Comparison of ENCODE assay signal across 7 cellular contexts in genomic region chrX:49155243-49155899, GRCh38. TPM values are rescaled to one million over a fixed set of nuclear protein-coding genes. Genes with fewer than 3 reads are reported as not detected.
A peak's percentile ranks its signal among the peaks of the same experiment; 100 is the strongest.
DNase-seq lines count a peak whose midpoint lies in the region; ATAC-seq and TF ChIP-seq lines count a peak whose summit lies in the region.

No MANE protein-coding gene starts in this region.

- peak overlapping the region; percentile 97 for H3K27ac ChIP-seq in layer of hippocampus (ENCODE audit: low read depth, low read length)

- DNase-seq in GM10266 (ENCODE audit: extremely low spot score) (peak; percentile 35), HT-29 (ENCODE audit: low spot score) (peak; percentile 70), SK-MEL-5 (ENCODE audit: low read depth, low spot score) (peak; percentile 63), choroid plexus epithelial cell (ENCODE audit: low read depth) (peak; percentile 84)
- peak; percentile 45 for DNase-seq in stimulated activated naive CD8-positive, alpha-beta T cell treated with anti-CD3 and anti-CD28 coated beads, Interleukin-15, Interleukin-2, amounts not matched to agents 100 U/mL and 50 U/mL, for 24 hours

- peak; percentile 38 for ATAC-seq in stimulated activated naive CD8-positive, alpha-beta T cell treated with anti-CD3 and anti-CD28 coated beads, Interleukin-15, Interleukin-2, amounts not matched to agents 100 U/mL and 50 U/mL, for 24 hours
- ATAC-seq in HG02678 (IDR thresholded peaks at IDR 0.05; ENCODE audit: unreplicated experiment): no peak

- in situ Hi-C loops in SK-MEL-5 (cut with HindIII; ENCODE audit: low pct_unique_long_range_greater_than_20kb, low sequenced_read_pairs): no loop called here

- no peak for TF ChIP-seq CTCF in GM10266 (IDR thresholded peaks at IDR 0.05; ENCODE audit: control insufficient read depth, insufficient read depth, low read depth, missing control alignments)
- no peak for TF ChIP-seq CTCF in choroid plexus epithelial cell (conservative IDR thresholded peaks at IDR 0.05; ENCODE audit: low read depth, low read length)

- H3K4me3 ChIP-seq in choroid plexus epithelial cell (ENCODE audit: low read depth, low read length): peak overlapping the region; percentile 46

- no peaks in the 10 kb centered on the region for H3K27me3 ChIP-seq in layer of hippocampus (ENCODE audit: control insufficient read depth, insufficient read depth, low read length)

RNA-seq across cellular contexts. Expression of gene MAGIX, which starts 7.2 kb away (rescaled TPM):
- total RNA-seq in HT-29 (2014; rRNA removed; shearing (Covaris generic)): 12.6 and 13.6 TPM in 2 replicates
- total RNA-seq in SK-MEL-5 (2014; rRNA removed; shearing (Covaris generic)): 1.4 and 2.6 TPM in 2 replicates
- 2.7 and 3.5 TPM in 2 replicates for polyA plus RNA-seq in SK-MEL-5 (2015; cell fraction: cytosol; rRNA removed)
- polyA plus RNA-seq in SK-MEL-5 (2015; cell fraction: nucleus; rRNA removed): 1.3 and 2.1 TPM in 2 replicates

RNA-seq across cellular contexts. Expression of gene PLP2, which starts 16.3 kb away (rescaled TPM):
- 27.3 and 28.1 TPM in 2 replicates for total RNA-seq in HT-29 (2014; rRNA removed; shearing (Covaris generic))
- 8.1 and 9.1 TPM in 2 replicates for total RNA-seq in SK-MEL-5 (2014; rRNA removed; shearing (Covaris generic))
- polyA plus RNA-seq in SK-MEL-5 (2015; cell fraction: cytosol; rRNA removed): 14.3 and 14.8 TPM in 2 replicates
- polyA plus RNA-seq in SK-MEL-5 (2015; cell fraction: nucleus; rRNA removed): 0.60 and 1.9 TPM in 2 replicates

RNA-seq across cellular contexts. Expression of gene PRICKLE3, which starts 30.8 kb away (rescaled TPM):
- total RNA-seq in HT-29 (2014; rRNA removed; shearing (Covaris generic)): 19.0 and 22.3 TPM in 2 replicates
- total RNA-seq in SK-MEL-5 (2014; rRNA removed; shearing (Covaris generic)): 21.1 and 24.8 TPM in 2 replicates
- polyA plus RNA-seq in SK-MEL-5 (2015; cell fraction: cytosol; rRNA removed): 63.7 TPM in 2 replicates
- polyA plus RNA-seq in SK-MEL-5 (2015; cell fraction: nucleus; rRNA removed): 91.5 and 98.1 TPM in 2 replicates

RNA-seq across cellular contexts. Expression of gene GPKOW, which starts 31.8 kb away (rescaled TPM):
- 39.4 and 41.6 TPM in 2 replicates for total RNA-seq in HT-29 (2014; rRNA removed; shearing (Covaris generic))
- total RNA-seq in SK-MEL-5 (2014; rRNA removed; shearing (Covaris generic)): 29.0 and 31.2 TPM in 2 replicates
- 27.9 and 30.9 TPM in 2 replicates for polyA plus RNA-seq in SK-MEL-5 (2015; cell fraction: cytosol; rRNA removed)
- polyA plus RNA-seq in SK-MEL-5 (2015; cell fraction: nucleus; rRNA removed): 8.4 and 12.3 TPM in 2 replicates

RNA-seq across cellular contexts. Expression of gene SYP, which starts 44.6 kb away (rescaled TPM):
- total RNA-seq in HT-29 (2014; rRNA removed; shearing (Covaris generic)): 0.61 and 1.1 TPM in 2 replicates
- 72.1 and 73.0 TPM in 2 replicates for total RNA-seq in SK-MEL-5 (2014; rRNA removed; shearing (Covaris generic))
- 66.0 and 67.0 TPM in 2 replicates for polyA plus RNA-seq in SK-MEL-5 (2015; cell fraction: cytosol; rRNA removed)
- polyA plus RNA-seq in SK-MEL-5 (2015; cell fraction: nucleus; rRNA removed): 23.0 and 28.5 TPM in 2 replicates
